In genomic region chr6:137843206-137843605, GRCh38 we compare ENCODE assay signal across 21 cellular contexts.
"Had no signal": no experiment of that assay in that cellular context is flagged by ENCODE, and none has a peak within 500 bp of the region (broad histone marks: within the 10 kb centered on the region; RNA-seq: fewer than 3 reads in every experiment).

No MANE protein-coding gene starts in this region.

- H3K4me3 ChIP-seq: colonic mucosa, gastrocnemius medialis, mucosa of descending colon, pancreas, right lobe of liver, thoracic aorta, tibial nerve, upper lobe of left lung, uterus had no signal

- DNase-seq: colonic mucosa; effector memory CD8-positive, alpha-beta T cell; foreskin fibroblast; gastrocnemius medialis; head of caudate nucleus; mesenchymal stem cell; mucosa of descending colon; naive B cell; pancreas; retina; right lobe of liver; small intestine; stimulated activated CD4-positive, alpha-beta T cell treated with anti-CD3 and anti-CD28 coated beads, Interleukin-15, amount 100 ng/mL, for 24 hours; stimulated activated CD4-positive, alpha-beta T cell treated with anti-CD3 and anti-CD28 coated beads, Interleukin-2, amount 100 ng/mL, for 48 hours; stimulated activated naive B cell treated with anti-CD40 and anti-IgM and Interleukin-4, amounts not matched to agents 10 μg/mL and 1 μg/mL and 100 μg/mL, for 72 hours; upper lobe of left lung; uterus had no signal

- H3K27ac ChIP-seq: colonic mucosa, epithelial cell of prostate, gastrocnemius medialis, neutrophil, pancreas, right lobe of liver, thoracic aorta, tibial nerve, upper lobe of left lung, uterus had no signal
